In genomic region chr5:104172976-104173375, GRCh38 we compare ENCODE assay signal across 26 cellular contexts.
A peak's percentile ranks its signal among the peaks of the same experiment; 100 is the strongest.
DNase-seq lines count a peak whose midpoint lies in the region; ATAC-seq and TF ChIP-seq lines count a peak whose summit lies in the region.
"Had no signal": no experiment of that assay in that cellular context is flagged by ENCODE, and none has a peak within 500 bp of the region (broad histone marks: within the 10 kb centered on the region; RNA-seq: fewer than 3 reads in every experiment).

No MANE protein-coding gene starts in this region.

- TF ChIP-seq CTCF in osteoblast (IDR thresholded peaks at IDR 0.05; ENCODE audit: extremely low read depth, low read depth, low read length), result no peak
- TF ChIP-seq CTCF in colonic mucosa (IDR thresholded peaks at IDR 0.05), result no peak

- in situ Hi-C loops in G401 (cut with HindIII; ENCODE audit: low sequenced_read_pairs), result no loop called here

- peak; percentile 8 for DNase-seq in NCI-H82 (lab: John Stamatoyannopoulos, UW)
- no peak for DNase-seq in NCI-H82 treated with DMSO at 0.1 percent for 48 hours (lab: John Stamatoyannopoulos, UW; ENCODE audit: unreplicated experiment)
- DNase-seq in G401 (ENCODE audit: low spot score), result peak; percentile 21
- DNase-seq in osteoblast (ENCODE audit: insufficient read length, low spot score, missing footprints), result no peak
- no peak for DNase-seq in colonic mucosa
- DNase-seq: 8988T; CD4-positive, alpha-beta memory T cell; COR-L47; DMS79; EL; GM23248; H7; MG63; NCI-H1105 treated with DMSO at 0.1 percent for 48 hours; NCI-H146; NCI-H1930; NCI-H2107; NCI-H524; NCI-H774; SW 1271 had no signal

- no peak for ATAC-seq in SK-N-SH treated with all-trans-retinoic acid at 6 μM for 48 hours
- no peak for ATAC-seq in GM18520 (IDR thresholded peaks at IDR 0.05; ENCODE audit: unreplicated experiment)
- ATAC-seq: HepG2, Panc1 had no signal

- H3K9ac ChIP-seq in colonic mucosa (ENCODE audit: low read depth in 2 of 2, low read length in 2 of 2), result no peak overlapping the region
- H3K9ac ChIP-seq: BLaER1 treated with 17β-estradiol and CSF1 and Interleukin-3, amounts not matched to agents 10 nM and 100 nM; GM23248 had no signal

- H3K4me1 ChIP-seq in osteoblast (ENCODE audit: insufficient read depth, low read length), result no peaks in the 10 kb centered on the region
- H3K4me1 ChIP-seq in colonic mucosa, result no peaks in the 10 kb centered on the region
- H3K4me1 ChIP-seq: BLaER1 treated with 17β-estradiol and CSF1 and Interleukin-3, amounts not matched to agents 10 nM and 100 nM had no signal

- H3K9me3 ChIP-seq in osteoblast (ENCODE audit: low read depth, low read length) (no peaks in the 10 kb centered on the region), colonic mucosa (no peaks in the 10 kb centered on the region)
- H3K9me3 ChIP-seq: BLaER1 treated with 17β-estradiol and CSF1 and Interleukin-3, amounts not matched to agents 10 nM and 100 nM; MG63 had no signal

- no peak overlapping the region for H3K4me2 ChIP-seq in osteoblast (ENCODE audit: insufficient read depth, low read length)
- H3K4me2 ChIP-seq: BLaER1 treated with 17β-estradiol and CSF1 and Interleukin-3, amounts not matched to agents 10 nM and 100 nM had no signal

- H3K27me3 ChIP-seq in osteoblast (ENCODE audit: insufficient read depth, low read length) (no peaks in the 10 kb centered on the region), colonic mucosa (no peaks in the 10 kb centered on the region)
- H3K27me3 ChIP-seq: BLaER1 treated with 17β-estradiol and CSF1 and Interleukin-3, amounts not matched to agents 10 nM and 100 nM; MG63 had no signal

- H3K79me2 ChIP-seq in osteoblast (ENCODE audit: insufficient read depth, low read length), result no peaks in the 10 kb centered on the region

- intact Hi-C loops in colonic mucosa (cut with DNase I), result no loop called here

- H2AFZ ChIP-seq in osteoblast (ENCODE audit: low read length), result peak overlapping the region; percentile 3
- H2AFZ ChIP-seq: GM23248 had no signal

- no peaks in the 10 kb centered on the region for H3K36me3 ChIP-seq in osteoblast (ENCODE audit: insufficient read depth, low read length)
- H3K36me3 ChIP-seq in colonic mucosa, result no peaks in the 10 kb centered on the region
- H3K36me3 ChIP-seq: BLaER1 treated with 17β-estradiol and CSF1 and Interleukin-3, amounts not matched to agents 10 nM and 100 nM; MG63 had no signal

- H3K27ac ChIP-seq in osteoblast (ENCODE audit: low read depth, low read length), result no peak overlapping the region
- H3K27ac ChIP-seq in colonic mucosa, result no peak overlapping the region
- H3K27ac ChIP-seq: BLaER1 treated with 17β-estradiol and CSF1 and Interleukin-3, amounts not matched to agents 10 nM and 100 nM; GM23248; RWPE1 had no signal

- no peaks in the 10 kb centered on the region for H4K20me1 ChIP-seq in osteoblast (ENCODE audit: insufficient read depth, low read length)
- H4K20me1 ChIP-seq: BLaER1 treated with 17β-estradiol and CSF1 and Interleukin-3, amounts not matched to agents 10 nM and 100 nM had no signal

- H3K4me3 ChIP-seq in osteoblast (ENCODE audit: insufficient read depth, low read length), result no peak overlapping the region
- H3K4me3 ChIP-seq in colonic mucosa, result no peak overlapping the region
- H3K4me3 ChIP-seq: BLaER1 treated with 17β-estradiol and CSF1 and Interleukin-3, amounts not matched to agents 10 nM and 100 nM; GM23248; MG63 had no signal

TF ChIP-seq in SK-N-SH treated with all-trans-retinoic acid at 6 μM for 48 hours, 23 proteins besides CTCF, POLR2A, EP300 and RAD21:
- TF ChIP-seq BACH2 (CRISPR knock-in tag; IDR thresholded peaks at IDR 0.05; ENCODE audit: borderline replicate concordance) (no peak), CREB5 (CRISPR knock-in tag; IDR thresholded peaks at IDR 0.05; ENCODE audit: low read depth) (no peak), TSHZ2 (CRISPR knock-in tag; IDR thresholded peaks at IDR 0.05) (no peak), ISL1 (CRISPR knock-in tag; IDR thresholded peaks at IDR 0.05) (0 out of 2 replicates have a peak, but pooled peaks have one; percentile 7)

Comparison
In these comparisons a context has a peak if more than half of its experiments do, and no peak if none do; other contexts are left out.
1. DNase-seq: peak in NCI-H82 (single experiment) and G401 (single experiment); none in NCI-H82 treated with DMSO at 0.1 percent for 48 hours (single experiment), osteoblast (single experiment) and colonic mucosa (single experiment).